In the genomic region with DNA sequence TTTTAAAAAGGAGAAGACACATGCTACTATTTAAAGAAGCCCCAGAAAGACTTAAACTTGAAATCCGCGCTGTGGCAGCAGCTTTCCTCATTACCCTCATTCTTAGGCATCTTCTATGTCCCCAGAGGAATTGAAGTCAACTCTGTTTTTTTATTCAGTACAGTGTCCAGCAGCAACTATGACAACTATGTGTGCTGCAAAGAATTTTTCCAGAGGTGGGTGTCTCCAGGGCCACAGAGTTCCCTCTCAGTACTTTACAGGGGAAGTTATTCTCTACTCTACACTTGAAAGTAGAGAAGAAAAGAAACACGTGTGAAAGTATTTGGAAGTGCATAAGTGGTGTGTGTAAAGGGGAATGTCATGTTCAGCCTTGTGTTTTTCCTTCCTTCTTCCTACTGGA, we compare ENCODE assay signal across 12 cellular contexts. TPM values are rescaled to one million over a fixed set of nuclear protein-coding genes. Genes with fewer than 3 reads are reported as not detected.
DNase-seq lines count a peak whose midpoint lies in the region; ATAC-seq and TF ChIP-seq lines count a peak whose summit lies in the region.
"Had no signal": no experiment of that assay in that cellular context is flagged by ENCODE, and none has a peak within 500 bp of the region (broad histone marks: within the 10 kb centered on the region; RNA-seq: fewer than 3 reads in every experiment).

No MANE protein-coding gene starts in this region.

- H3K4me1 ChIP-seq in heart right ventricle (peaks cover 0 to 12% (median 0%) of the 10 kb centered on the region in 9 donors), smooth muscle cell (ENCODE audit: low read depth) (no peaks in the 10 kb centered on the region)
- H3K4me1 ChIP-seq: HAP-1 had no signal

- H3K4me2 ChIP-seq in smooth muscle cell = peak overlapping the region; percentile 15

- 35 to 41% methylated on average over 3 of the region's 3 CpGs for WGBS in heart right ventricle, 2 donors
- 34% methylated on average over 3 of the region's 3 CpGs for WGBS in smooth muscle cell (ENCODE audit: low lambda C conversion rate)

- H3K4me3 ChIP-seq in heart right ventricle (no peak overlapping the region), smooth muscle cell (no peak overlapping the region)
- H3K4me3 ChIP-seq: HAP-1 had no signal

- no peaks in the 10 kb centered on the region for H3K79me2 ChIP-seq in smooth muscle cell (ENCODE audit: low read depth)

- H3F3A ChIP-seq in smooth muscle cell (ENCODE audit: low read depth) = no peaks in the 10 kb centered on the region

- H3K27me3 ChIP-seq in heart right ventricle (peaks cover 0 to 12% (median 5%) of the 10 kb centered on the region in 7 donors), smooth muscle cell (ENCODE audit: low read depth) (no peaks in the 10 kb centered on the region)

- TF ChIP-seq CTCF in heart right ventricle (IDR thresholded peaks at IDR 0.05) = no peak
- no peak for TF ChIP-seq CTCF in VCaP (conservative IDR thresholded peaks at IDR 0.05)
- no peak for TF ChIP-seq CTCF in smooth muscle cell (IDR thresholded peaks at IDR 0.05; ENCODE audit: borderline replicate concordance, insufficient read depth, poor library complexity, severe bottlenecking)

- H2AFZ ChIP-seq in smooth muscle cell (ENCODE audit: low read depth) = peak overlapping the region; percentile 49

- no peaks in the 10 kb centered on the region for H3K9me3 ChIP-seq in heart right ventricle
- H3K9me3 ChIP-seq in smooth muscle cell (replicated peaks; ENCODE audit: low read depth) = no peaks in the 10 kb centered on the region
- H3K9me3 ChIP-seq: HAP-1 had no signal

- H3K9ac ChIP-seq in smooth muscle cell (ENCODE audit: low read depth) = no peak overlapping the region

- H4K20me1 ChIP-seq in smooth muscle cell (ENCODE audit: low read depth) = no peaks in the 10 kb centered on the region

- H3K27ac ChIP-seq in heart right ventricle (no peak overlapping the region), VCaP (peak overlapping the region; percentile 82; the same call in 1 of the 2 replicates), smooth muscle cell (ENCODE audit: low read depth) (no peak overlapping the region)
- H3K27ac ChIP-seq: 22Rv1 had no signal

- intact Hi-C loops in heart right ventricle (cut with DNase I) = no loop called here
- intact Hi-C loops in Right ventricle myocardium superior (cut with DNase I) = no loop called here

- DNase-seq in heart right ventricle (no peak), Right ventricle myocardium superior (no peak), medulla oblongata (ENCODE audit: extremely low spot score) (peak; percentile 51), smooth muscle cell (lab: John Stamatoyannopoulos, UW; ENCODE audit: unreplicated experiment) (no peak), NCI-H82 treated with DMSO at 0.1 percent for 48 hours (lab: John Stamatoyannopoulos, UW; ENCODE audit: unreplicated experiment) (no peak), iPS-NIHi7 (ENCODE audit: extremely low spot score) (no peak)
- no peak for DNase-seq in stimulated activated CD4-positive, alpha-beta T cell treated with anti-CD3 and anti-CD28 coated beads, Interleukin-2, amount 100 ng/mL, for 48 hours
- DNase-seq: CD8-positive, alpha-beta memory T cell; DMS 273 treated with DMSO at 0.1 percent for 48 hours had no signal

- ATAC-seq in heart right ventricle (peak in 5 of 8 donors; percentile 35 to 72 (median 59)), Right ventricle myocardium superior (ENCODE audit: poor library complexity) (no peak)

- H3K36me3 ChIP-seq in heart right ventricle = no peaks in the 10 kb centered on the region
- H3K36me3 ChIP-seq in smooth muscle cell (ENCODE audit: low read depth) = no peaks in the 10 kb centered on the region
- H3K36me3 ChIP-seq: HAP-1 had no signal

RNA-seq across cellular contexts. Expression of gene GATM, which starts 32.0 kb away (rescaled TPM):
- 10 to 100 TPM in 9 of 10 donors, 1 to 10 TPM in 1; 9.6 to 97.8 (median 30.8) TPM for total RNA-seq in heart right ventricle
- 1 to 10 TPM; 4.7 to 8.6 TPM for polyA plus RNA-seq in heart right ventricle
- 35.6 TPM for total RNA-seq in Right ventricle myocardium superior
- 0.67 and 1.1 TPM in 2 replicates for total RNA-seq in smooth muscle cell
- polyA plus RNA-seq in smooth muscle cell = 1.1 and 1.7 TPM in 2 replicates
